Comparison of ENCODE assay signal across 19 cellular contexts in the genomic region with DNA sequence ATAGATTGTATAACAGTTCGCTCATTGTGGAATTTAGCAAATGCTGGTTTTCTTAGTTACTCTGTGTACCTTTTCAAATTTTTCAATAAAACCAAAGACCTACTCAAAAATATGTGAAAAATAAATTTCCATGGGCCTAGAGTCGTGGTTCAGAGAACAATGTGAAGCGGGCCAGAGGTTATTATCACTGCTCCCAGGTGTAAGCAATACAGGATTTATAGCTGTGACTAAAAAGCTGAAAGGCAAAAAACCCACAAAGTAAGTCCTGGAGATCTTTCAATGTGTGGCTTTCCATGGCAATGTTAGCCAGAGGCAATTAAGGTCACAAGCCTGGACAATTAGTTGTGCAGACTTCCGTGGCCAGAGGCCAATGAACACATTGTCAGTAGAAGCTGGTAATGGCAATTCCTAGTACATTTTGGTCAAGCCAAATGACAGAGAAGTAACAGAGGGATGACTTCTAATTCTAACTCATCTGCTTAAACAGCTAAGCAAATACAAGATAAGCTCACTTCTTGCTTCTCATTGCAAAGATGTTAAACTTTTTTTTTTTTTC.
DNase-seq lines count a peak whose midpoint lies in the region; ATAC-seq, FAIRE-seq and TF ChIP-seq lines count a peak whose summit lies in the region.
"Had no signal": no experiment of that assay in that cellular context is flagged by ENCODE, and none has a peak within 500 bp of the region (broad histone marks: within the 10 kb centered on the region; RNA-seq: fewer than 3 reads in every experiment).

No MANE protein-coding gene starts in this region.

- TF ChIP-seq CTCF in astrocyte (IDR thresholded peaks at IDR 0.05; ENCODE audit: insufficient read depth, low read depth, low read length), result no peak

- FAIRE-seq in astrocyte (lab: Jason Lieb, UNC), result no peak
- FAIRE-seq: A549 had no signal

- H4K20me1 ChIP-seq in astrocyte (ENCODE audit: insufficient read depth, low read length), result no peaks in the 10 kb centered on the region

- H3K4me2 ChIP-seq in astrocyte (ENCODE audit: low read length), result peak overlapping the region; percentile 24
- H3K4me2 ChIP-seq: A549, KMS-11 had no signal

- no peaks in the 10 kb centered on the region for H3K27me3 ChIP-seq in astrocyte (ENCODE audit: insufficient read depth, low read length)
- H3K27me3 ChIP-seq: sigmoid colon, tibial artery had no signal

- H3K4me3 Mint-ChIP-seq in astrocyte (ENCODE audit: unreplicated experiment), result no peak overlapping the region
- H3K4me3 Mint-ChIP-seq: H9, natural killer cell, T-helper 17 cell had no signal

- H3K4me3 ChIP-seq in astrocyte (ENCODE audit: insufficient read depth, low read depth, low read length), result no peak overlapping the region
- H3K4me3 ChIP-seq: A549, sigmoid colon, tibial artery had no signal

- H3K27ac ChIP-seq in astrocyte (ENCODE audit: low read depth, low read length), result no peak overlapping the region
- H3K27ac ChIP-seq: A549, KMS-11, sigmoid colon, tibial artery had no signal

- H3K9me3 Mint-ChIP-seq in astrocyte (ENCODE audit: unreplicated experiment), result no peaks in the 10 kb centered on the region
- H3K9me3 Mint-ChIP-seq: activated T-helper 2 cell treated with anti-CD3 and anti-CD28 coated beads, Interferon-gamma antibody, Interleukin-2, Interleukin-4, amounts not matched to agents 10 μg/mL and 5 μg/mL and 100 μg/mL, durations not matched to agents 14 hours and 24 hours and 36 hours had no signal

- no peaks in the 10 kb centered on the region for H3K9me3 ChIP-seq in astrocyte (ENCODE audit: insufficient read depth, low read depth, low read length)
- H3K9me3 ChIP-seq: A549, sigmoid colon, tibial artery had no signal

- intact Hi-C loops in left cardiac atrium (cut with DNase I) (no loop called here), cardiac septum (cut with DNase I) (no loop called here)

- no peaks in the 10 kb centered on the region for H3K79me2 ChIP-seq in astrocyte (ENCODE audit: insufficient read depth, low read length)

- no peak overlapping the region for H2AFZ ChIP-seq in astrocyte (ENCODE audit: low read depth, low read length)

- H3K36me3 ChIP-seq in astrocyte (ENCODE audit: insufficient read depth, low read length), result no peaks in the 10 kb centered on the region
- H3K36me3 ChIP-seq: sigmoid colon, tibial artery had no signal

- no peaks in the 10 kb centered on the region for H3K27me3 Mint-ChIP-seq in astrocyte (ENCODE audit: low read depth, unreplicated experiment)
- H3K27me3 Mint-ChIP-seq: T-helper 17 cell had no signal

- H3K4me1 ChIP-seq in astrocyte (ENCODE audit: insufficient read depth, low read length), result peaks cover 4% of the 10 kb centered on the region
- H3K4me1 ChIP-seq: A549, sigmoid colon had no signal

- no peak for ATAC-seq in left cardiac atrium
- ATAC-seq in HG03457 (IDR thresholded peaks at IDR 0.05; ENCODE audit: unreplicated experiment), result no peak
- ATAC-seq in HG03469 (IDR thresholded peaks at IDR 0.05; ENCODE audit: unreplicated experiment), result no peak
- no peak for ATAC-seq in HG03521 (IDR thresholded peaks at IDR 0.05; ENCODE audit: unreplicated experiment)
- ATAC-seq: A549, natural killer cell, T-helper 17 cell had no signal

- H3K27ac Mint-ChIP-seq in astrocyte (ENCODE audit: unreplicated experiment), result no peak overlapping the region
- H3K27ac Mint-ChIP-seq: activated T-helper 2 cell treated with anti-CD3 and anti-CD28 coated beads, Interferon-gamma antibody, Interleukin-2, Interleukin-4, amounts not matched to agents 10 μg/mL and 5 μg/mL and 100 μg/mL, durations not matched to agents 14 hours and 24 hours and 36 hours; H9; natural killer cell; T-helper 17 cell had no signal

- no peaks in the 10 kb centered on the region for H3K4me1 Mint-ChIP-seq in astrocyte (ENCODE audit: low read depth, unreplicated experiment)
- H3K4me1 Mint-ChIP-seq: H9, natural killer cell, T-helper 17 cell had no signal

- no peaks in the 10 kb centered on the region for H3K36me3 Mint-ChIP-seq in astrocyte (ENCODE audit: low read depth, unreplicated experiment)
- H3K36me3 Mint-ChIP-seq: natural killer cell had no signal

- DNase-seq in left cardiac atrium (peak; percentile 41), cardiac septum (ENCODE audit: low spot score) (no peak), astrocyte (ENCODE audit: low read depth) (peak; percentile 80), foreskin melanocyte (peak; percentile 42), NAMALWA (ENCODE audit: low spot score) (no peak)
- DNase-seq: activated CD4-positive, alpha-beta T cell treated with anti-CD3 and anti-CD28 coated beads, Interleukin-2, amount 50 U/mL, for 1 hour; caudate nucleus; DMS53; H9; natural killer cell; sigmoid colon; T-helper 17 cell; tibial artery had no signal

- no peak overlapping the region for H3K9ac ChIP-seq in astrocyte (ENCODE audit: low read length)
- H3K9ac ChIP-seq: KMS-11 had no signal

Comparison
In these comparisons a context has a peak if more than half of its experiments do, and no peak if none do; other contexts are left out.
1. DNase-seq: peak in left cardiac atrium (single experiment), astrocyte (single experiment) and foreskin melanocyte (single experiment); none in cardiac septum (single experiment) and NAMALWA (single experiment).